Comparison of ENCODE assay signal across 14 cellular contexts in the genomic region with DNA sequence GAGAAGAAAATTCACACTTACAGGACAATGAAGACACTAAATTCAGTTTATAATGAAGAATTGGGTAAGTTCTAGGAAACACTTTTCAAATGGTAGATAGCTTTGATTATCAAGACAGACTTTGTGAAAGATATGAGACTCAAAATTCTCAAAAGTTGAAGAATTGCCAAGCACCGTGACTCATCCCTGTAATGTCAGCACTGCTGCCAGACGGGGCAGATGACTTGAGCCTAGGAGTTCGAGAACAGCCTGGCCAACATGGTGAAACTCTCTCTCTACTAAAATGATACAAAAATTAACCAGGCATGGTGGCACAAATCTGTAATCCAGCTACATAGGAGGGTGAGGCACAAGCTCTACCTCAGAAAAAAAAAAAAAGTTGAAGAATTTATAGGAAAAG.
"Had no signal": no experiment of that assay in that cellular context is flagged by ENCODE, and none has a peak within 500 bp of the region (broad histone marks: within the 10 kb centered on the region; RNA-seq: fewer than 3 reads in every experiment).

No MANE protein-coding gene starts in this region.

- H3K27me3 Mint-ChIP-seq: natural killer cell treated with Interleukin-12 subunit alpha and Interleukin-12 subunit beta and Interleukin-15 and Interleukin-18, amount 100 ng/mL, for 72 hours had no signal

- DNase-seq: activated CD4-positive, alpha-beta T cell treated with anti-CD3 and anti-CD28 coated beads, Interleukin-2, amount 50 U/mL, for 1 hour; activated CD8-positive, alpha-beta memory T cell treated with anti-CD3 and anti-CD28 coated beads for 24 hours; aorta; dermis blood vessel endothelial cell; left ventricle myocardium superior; mesendoderm; stimulated activated CD4-positive, alpha-beta T cell treated with anti-CD3 and anti-CD28 coated beads, Interleukin-1b, Interleukin-23, amount 100 ng/mL, for 48 hours; stomach; T-helper 2 cell; upper lobe of right lung had no signal

- H3K27ac ChIP-seq: stomach, thoracic aorta, upper lobe of right lung had no signal

- ATAC-seq: activated CD4-positive, CD25-positive, alpha-beta regulatory T cell treated with anti-CD3 and anti-CD28 coated beads, Interleukin-2, amount 50 U/mL, for 24 hours; left ventricle myocardium superior; natural killer cell treated with Interleukin-12 subunit alpha and Interleukin-12 subunit beta and Interleukin-15 and Interleukin-18, amount 100 ng/mL, for 72 hours; upper lobe of right lung had no signal

- H3K4me1 ChIP-seq: upper lobe of right lung had no signal

- H3K27ac Mint-ChIP-seq: activated T-helper 1 cell treated with anti-CD3 and anti-CD28 coated beads, Interleukin-12 subunit alpha, Interleukin-12 subunit beta, Interleukin-2, Interleukin-4 antibody, amounts not matched to agents 30 ng/mL and 10 ng/mL and 1 ng/mL, durations not matched to agents 14 hours and 24 hours and 36 hours; natural killer cell treated with Interleukin-12 subunit alpha and Interleukin-12 subunit beta and Interleukin-15 and Interleukin-18, amount 100 ng/mL, for 72 hours had no signal

- H3K27me3 ChIP-seq: stomach, upper lobe of right lung had no signal

- H3K4me3 ChIP-seq: stomach, thoracic aorta, upper lobe of right lung had no signal

- H3K4me3 Mint-ChIP-seq: activated T-helper 1 cell treated with anti-CD3 and anti-CD28 coated beads, Interleukin-12 subunit alpha, Interleukin-12 subunit beta, Interleukin-2, Interleukin-4 antibody, amounts not matched to agents 30 ng/mL and 10 ng/mL and 1 ng/mL, durations not matched to agents 14 hours and 24 hours and 36 hours; natural killer cell treated with Interleukin-12 subunit alpha and Interleukin-12 subunit beta and Interleukin-15 and Interleukin-18, amount 100 ng/mL, for 72 hours had no signal

- H3K36me3 ChIP-seq: stomach, thoracic aorta, upper lobe of right lung had no signal

- H3K9me3 ChIP-seq: thoracic aorta, upper lobe of right lung had no signal
